Comparison of ENCODE assay signal across 8 cellular contexts in genomic region chr3:42601898-42602581, GRCh38. TPM values are rescaled to one million over a fixed set of nuclear protein-coding genes. Genes with fewer than 3 reads are reported as not detected.
A peak's percentile ranks its signal among the peaks of the same experiment; 100 is the strongest.
DNase-seq lines count a peak whose midpoint lies in the region; ATAC-seq, FAIRE-seq and TF ChIP-seq lines count a peak whose summit lies in the region.

No MANE protein-coding gene starts in this region.

- H3K4me1 Mint-ChIP-seq in T-helper 17 cell: peaks cover 32% of the 10 kb centered on the region
- H3K4me1 Mint-ChIP-seq in stimulated activated effector memory CD8-positive, alpha-beta T cell treated with anti-CD3 and anti-CD28 coated beads, Interleukin-12 subunit alpha, Interleukin-12 subunit beta, amount 100 ng/mL, for 72 hours: peaks cover 39% of the 10 kb centered on the region

- peak overlapping the region; percentile 91 for H3K4me3 Mint-ChIP-seq in T-helper 17 cell
- H3K4me3 Mint-ChIP-seq in stimulated activated effector memory CD8-positive, alpha-beta T cell treated with anti-CD3 and anti-CD28 coated beads, Interleukin-12 subunit alpha, Interleukin-12 subunit beta, amount 100 ng/mL, for 72 hours: peak overlapping the region; percentile 88

- intact Hi-C loops in heart left ventricle (cut with DNase I) (loop anchor here in 8 of 10 donors (2.0 to 10.0 kb wide), 3 partner anchors 50 to 143 kb away; partner anchors contain the start of gene ZBTB47 (in 7 of the 8)), cardiac septum (cut with DNase I) (loop anchor here (2.0 to 5.0 kb wide), 2 partner anchors 51 to 145 kb away; partner anchors contain the start of gene ZBTB47)

- peaks cover 0 to 27% (median 6%) of the 10 kb centered on the region in 9 donors for H3K36me3 ChIP-seq in heart left ventricle

- peak overlapping the region in 11 of 12 donors; percentile 74 to 97 (median 86) for H3K4me3 ChIP-seq in heart left ventricle
- H3K4me3 ChIP-seq in fibroblast of pulmonary artery (replicated peaks; ENCODE audit: low read depth, low read length): peak overlapping the region; percentile 91

- DNase-seq in heart left ventricle (no peak), cardiac septum (ENCODE audit: low spot score) (no peak), T-helper 17 cell (no peak), fibroblast of pulmonary artery (ENCODE audit: low read depth) (no peak), RCC 7860 (ENCODE audit: low spot score) (no peak)
- no peak for DNase-seq in stimulated activated effector memory CD8-positive, alpha-beta T cell treated with anti-CD3 and anti-CD28 coated beads, Interleukin-12 subunit alpha, Interleukin-12 subunit beta, amount 100 ng/mL, for 72 hours (ENCODE audit: low spot score in 2 of 2)
- no peak for DNase-seq in activated CD8-positive, alpha-beta memory T cell treated with anti-CD3 and anti-CD28 coated beads, Interleukin-2, amount 50 U/mL, for 4 hours

- H3K9me3 ChIP-seq in heart left ventricle (peaks cover 0 to 13% (median 2%) of the 10 kb centered on the region in 12 donors), T-helper 17 cell (ENCODE audit: control insufficient read depth, low read length, poor library complexity, severe bottlenecking) (no peaks in the 10 kb centered on the region)

- WGBS in heart left ventricle, 4 donors: 41 to 57% (median 47%) methylated on average over 9 of the region's 9 CpGs

- no peaks in the 10 kb centered on the region for H3K36me3 Mint-ChIP-seq in T-helper 17 cell (ENCODE audit: low read depth)
- peaks cover 83% of the 10 kb centered on the region for H3K36me3 Mint-ChIP-seq in stimulated activated effector memory CD8-positive, alpha-beta T cell treated with anti-CD3 and anti-CD28 coated beads, Interleukin-12 subunit alpha, Interleukin-12 subunit beta, amount 100 ng/mL, for 72 hours

- TF ChIP-seq CTCF in heart left ventricle (IDR thresholded peaks at IDR 0.05) (peak in 1 of 12 donors; percentile 8), fibroblast of pulmonary artery (IDR thresholded peaks at IDR 0.05; ENCODE audit: low read length, missing control alignments) (peak; percentile 10)

- H3K9me3 Mint-ChIP-seq in stimulated activated effector memory CD8-positive, alpha-beta T cell treated with anti-CD3 and anti-CD28 coated beads, Interleukin-12 subunit alpha, Interleukin-12 subunit beta, amount 100 ng/mL, for 72 hours: no peaks in the 10 kb centered on the region

- TF ChIP-seq POLR2A in heart left ventricle (IDR thresholded peaks at IDR 0.05): no peak

- FAIRE-seq in RCC 7860 (lab: Jason Lieb, UNC): no peak

- H3K4me1 ChIP-seq in heart left ventricle: peaks cover 0 to 48% (median 37%) of the 10 kb centered on the region in 12 donors

- no peaks in the 10 kb centered on the region for H3K27me3 ChIP-seq in heart left ventricle

- ATAC-seq in heart left ventricle (no peak), T-helper 17 cell (no peak), GM19324 (IDR thresholded peaks at IDR 0.05; ENCODE audit: low FRiP score, unreplicated experiment) (no peak)
- ATAC-seq in stimulated activated effector memory CD8-positive, alpha-beta T cell treated with anti-CD3 and anti-CD28 coated beads, Interleukin-12 subunit alpha, Interleukin-12 subunit beta, amount 100 ng/mL, for 72 hours: no peak

- H3K27me3 Mint-ChIP-seq in T-helper 17 cell: no peaks in the 10 kb centered on the region

- H3K27ac Mint-ChIP-seq in T-helper 17 cell: peak overlapping the region; percentile 95
- H3K27ac Mint-ChIP-seq in stimulated activated effector memory CD8-positive, alpha-beta T cell treated with anti-CD3 and anti-CD28 coated beads, Interleukin-12 subunit alpha, Interleukin-12 subunit beta, amount 100 ng/mL, for 72 hours: peak overlapping the region; percentile 95

- H3K27ac ChIP-seq in heart left ventricle: peak overlapping the region; percentile 95 to 100 (median 98)

RNA-seq across cellular contexts. Expression of gene NKTR, which starts 1.6 kb away (rescaled TPM):
- total RNA-seq in heart left ventricle: 10 to 100 TPM; 14.6 to 40.6 (median 20.9) TPM
- 10 to 100 TPM; 10.7 to 31.3 TPM for polyA plus RNA-seq in heart left ventricle
- 35.1 TPM for total RNA-seq in cardiac septum
- 100 to 1,000 TPM; 240 to 241 TPM for total RNA-seq in T-helper 17 cell

RNA-seq across cellular contexts. Expression of gene SS18L2, which starts 11.4 kb away (rescaled TPM):
- 10 to 100 TPM; 10.7 to 16.9 (median 12.8) TPM for total RNA-seq in heart left ventricle
- polyA plus RNA-seq in heart left ventricle: 10 to 100 TPM; 30.9 to 34.6 TPM
- 9.6 TPM for total RNA-seq in cardiac septum
- 10 to 100 TPM; 42.7 to 49.1 TPM for total RNA-seq in T-helper 17 cell

RNA-seq across cellular contexts. Expression of gene SEC22C, which starts 20.3 kb away (rescaled TPM):
- total RNA-seq in heart left ventricle: 10 to 100 TPM; 19.9 to 40.5 (median 28.9) TPM
- 10 to 100 TPM; 17.4 to 35.1 TPM for polyA plus RNA-seq in heart left ventricle
- total RNA-seq in cardiac septum: 31.5 TPM
- total RNA-seq in T-helper 17 cell: 10 to 100 TPM; 83.2 to 84.5 TPM

RNA-seq across cellular contexts. Expression of gene ZBTB47, which starts 51.5 kb away (rescaled TPM):
- total RNA-seq in heart left ventricle (100 to 1,000 TPM in 7 of 9 donors, 10 to 100 TPM in 2; 76.6 to 184 (median 131) TPM), cardiac septum (202 TPM), T-helper 17 cell (1 to 10 TPM in 1 of 2 donors, under 1 TPM in 1; 0.89 to 1.1 TPM)
- polyA plus RNA-seq in heart left ventricle: 100 to 1,000 TPM; 110 to 111 TPM
